Comparison of ENCODE assay signal across 1 cellular context in the genomic region with DNA sequence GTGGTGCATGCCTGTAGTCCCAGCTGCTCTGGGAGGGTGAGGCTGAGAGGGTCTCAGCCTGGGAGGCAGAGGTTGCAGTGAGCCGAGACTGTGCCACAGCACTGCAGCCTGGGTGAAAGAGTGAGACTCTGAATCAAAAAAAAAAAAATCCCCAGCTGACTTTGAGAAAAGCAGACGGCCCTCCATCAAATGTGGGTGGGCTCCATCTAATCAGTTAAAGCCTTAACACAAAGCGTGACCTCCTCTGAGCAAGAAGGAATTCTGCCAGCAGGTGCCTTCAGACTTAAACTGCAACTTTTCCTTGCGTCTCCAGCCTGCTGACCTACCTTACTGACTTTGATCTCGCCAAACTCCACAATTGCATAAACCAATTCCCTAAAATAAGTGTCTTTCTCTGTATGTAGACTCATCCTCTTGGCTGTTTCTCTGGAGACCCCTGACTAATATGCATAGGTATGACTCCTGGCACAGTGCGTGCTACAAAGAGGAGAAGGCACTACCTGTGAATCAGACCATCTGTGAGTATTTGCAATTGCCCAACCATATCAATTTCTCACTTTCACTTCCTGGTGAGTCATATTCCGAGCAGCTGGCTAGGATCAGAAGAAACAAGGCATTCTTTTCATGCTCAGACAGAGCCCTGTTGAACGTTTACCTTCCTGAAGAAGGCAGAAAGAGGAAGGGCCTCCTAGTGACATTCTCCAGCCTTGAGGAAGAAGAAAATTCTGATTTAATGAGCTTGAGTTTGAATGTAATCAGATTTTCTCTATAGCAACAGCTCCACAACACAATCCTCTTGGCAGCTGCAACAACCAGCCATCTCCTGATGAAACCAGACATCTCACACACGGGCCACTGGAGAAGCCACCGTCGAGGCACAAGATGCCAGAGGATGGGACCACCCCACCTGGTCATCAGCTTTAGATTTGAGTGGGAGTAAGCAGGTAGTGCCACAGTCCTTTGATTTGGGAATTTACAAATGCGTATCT.
TF ChIP-seq lines count a peak whose summit lies in the region.

No MANE protein-coding gene starts in this region.

TF ChIP-seq in HepG2, 621 proteins besides CTCF, POLR2A, EP300 and RAD21 (continued from another document and continues in another):
- no peak; the same call in 1 of the 2 replicates for TF ChIP-seq RERE (CRISPR knock-in tag; IDR thresholded peaks at IDR 0.05; ENCODE audit: low read depth)
- no peak for TF ChIP-seq ZNF143 (CRISPR knock-in tag; IDR thresholded peaks at IDR 0.05)
- TF ChIP-seq SIN3A (IDR thresholded peaks at IDR 0.05; ENCODE audit: borderline replicate concordance, low read depth, low read length): no peak
- no peak for TF ChIP-seq ZNF7 (CRISPR knock-in tag; IDR thresholded peaks at IDR 0.05)
- TF ChIP-seq ZNF577 (CRISPR knock-in tag; IDR thresholded peaks at IDR 0.05; ENCODE audit: borderline replicate concordance, low read depth): no peak
- TF ChIP-seq ZNF557 (CRISPR knock-in tag; IDR thresholded peaks at IDR 0.05): no peak
- TF ChIP-seq ZNF20 (CRISPR knock-in tag; IDR thresholded peaks at IDR 0.05): no peak
- no peak for TF ChIP-seq ZNF564 (CRISPR knock-in tag; IDR thresholded peaks at IDR 0.05)
- no peak for TF ChIP-seq MTA3 (CRISPR knock-in tag; IDR thresholded peaks at IDR 0.05)
- TF ChIP-seq ZBTB42 (CRISPR knock-in tag; IDR thresholded peaks at IDR 0.05): no peak
- no peak for TF ChIP-seq STAG1 (CRISPR knock-in tag; IDR thresholded peaks at IDR 0.05)
- no peak for TF ChIP-seq HOXA5 (CRISPR knock-in tag; IDR thresholded peaks at IDR 0.05)
- TF ChIP-seq ZNF460 (CRISPR knock-in tag; IDR thresholded peaks at IDR 0.05; ENCODE audit: borderline replicate concordance): no peak
- no peak for TF ChIP-seq YEATS4 (CRISPR knock-in tag; IDR thresholded peaks at IDR 0.05; ENCODE audit: borderline replicate concordance)
- TF ChIP-seq MBD4 (IDR thresholded peaks at IDR 0.05; ENCODE audit: borderline replicate concordance, low read length): no peak
- TF ChIP-seq JARID2 (CRISPR knock-in tag; IDR thresholded peaks at IDR 0.05; ENCODE audit: insufficient replicate concordance): no peak
- TF ChIP-seq ZNF549 (CRISPR knock-in tag; IDR thresholded peaks at IDR 0.05): no peak
- peak; percentile 85 for TF ChIP-seq NCOA2 (CRISPR knock-in tag; IDR thresholded peaks at IDR 0.05)
- peak; percentile 39; the same call in 1 of the 2 replicates for TF ChIP-seq GATA4 (IDR thresholded peaks at IDR 0.05; ENCODE audit: borderline replicate concordance, low read depth)
- TF ChIP-seq AKAP8 (CRISPR knock-in tag; IDR thresholded peaks at IDR 0.05): no peak
- 0 out of 2 replicates have a peak, but pooled peaks have one; percentile 18 for TF ChIP-seq FOXJ3 (CRISPR knock-in tag; IDR thresholded peaks at IDR 0.05; ENCODE audit: borderline replicate concordance)
- no peak for TF ChIP-seq U2AF2 (IDR thresholded peaks at IDR 0.05; ENCODE audit: low read depth, low read length)
- no peak for TF ChIP-seq ZNF639 (CRISPR knock-in tag; conservative IDR thresholded peaks at IDR 0.05)
- TF ChIP-seq SKI (IDR thresholded peaks at IDR 0.05; ENCODE audit: partially characterized antibody): peak; percentile 78
- TF ChIP-seq ZNF614 (CRISPR knock-in tag; IDR thresholded peaks at IDR 0.05; ENCODE audit: borderline replicate concordance): peak; percentile 73; the same call in 1 of the 2 replicates
- no peak for TF ChIP-seq ATF7-NPFF (CRISPR knock-in tag; IDR thresholded peaks at IDR 0.05; ENCODE audit: low read depth)
- peak; percentile 74; the same call in 1 of the 2 replicates for TF ChIP-seq SMAD3 (CRISPR knock-in tag; IDR thresholded peaks at IDR 0.05)
- TF ChIP-seq ZNF644 (CRISPR knock-in tag; IDR thresholded peaks at IDR 0.05; ENCODE audit: low read depth): peak; percentile 65; the same call in 1 of the 2 replicates
- peak; percentile 56; the same call in 1 of the 2 replicates for TF ChIP-seq FOXO1 (CRISPR knock-in tag; IDR thresholded peaks at IDR 0.05)
- TF ChIP-seq SRSF1 (optimal IDR thresholded peaks at IDR 0.05; ENCODE audit: low read depth, low read length): no peak
- TF ChIP-seq, protein P1, sequence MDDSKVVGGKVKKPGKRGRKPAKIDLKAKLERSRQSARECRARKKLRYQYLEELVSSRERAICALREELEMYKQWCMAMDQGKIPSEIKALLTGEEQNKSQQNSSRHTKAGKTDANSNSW (CRISPR knock-in tag; IDR thresholded peaks at IDR 0.05; ENCODE audit: borderline replicate concordance): no peak
- TF ChIP-seq SP140L (CRISPR knock-in tag; IDR thresholded peaks at IDR 0.05; ENCODE audit: borderline replicate concordance): no peak
- TF ChIP-seq PRPF4 (IDR thresholded peaks at IDR 0.05; ENCODE audit: low read depth, low read length, poor library complexity, severe bottlenecking): no peak
- TF ChIP-seq ZFY (CRISPR knock-in tag; IDR thresholded peaks at IDR 0.05): no peak
- no peak for TF ChIP-seq ZBTB20 (CRISPR knock-in tag; IDR thresholded peaks at IDR 0.05; ENCODE audit: borderline replicate concordance, low read depth)
- TF ChIP-seq HNRNPH1 (optimal IDR thresholded peaks at IDR 0.05; ENCODE audit: low read depth, low read length): no peak
- peak; percentile 25; the same call in 1 of the 2 replicates for TF ChIP-seq TFDP1 (CRISPR knock-in tag; IDR thresholded peaks at IDR 0.05; ENCODE audit: borderline replicate concordance)
- TF ChIP-seq CCAR2 (optimal IDR thresholded peaks at IDR 0.05; ENCODE audit: low read depth, low read length): no peak
- TF ChIP-seq ZNF646 (CRISPR knock-in tag; IDR thresholded peaks at IDR 0.05): no peak
- TF ChIP-seq NFE2L1 (CRISPR knock-in tag; IDR thresholded peaks at IDR 0.05; ENCODE audit: borderline replicate concordance): no peak
- peak; percentile 95 for TF ChIP-seq JUND (CRISPR knock-in tag; IDR thresholded peaks at IDR 0.05)
- TF ChIP-seq, protein P2, sequence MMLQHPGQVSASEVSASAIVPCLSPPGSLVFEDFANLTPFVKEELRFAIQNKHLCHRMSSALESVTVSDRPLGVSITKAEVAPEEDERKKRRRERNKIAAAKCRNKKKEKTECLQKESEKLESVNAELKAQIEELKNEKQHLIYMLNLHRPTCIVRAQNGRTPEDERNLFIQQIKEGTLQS (CRISPR knock-in tag; IDR thresholded peaks at IDR 0.05): peak; percentile 97
- no peak for TF ChIP-seq ZNF567 (CRISPR knock-in tag; IDR thresholded peaks at IDR 0.05; ENCODE audit: borderline replicate concordance)
- no peak for TF ChIP-seq XRCC5 (optimal IDR thresholded peaks at IDR 0.05; ENCODE audit: low read length)
- TF ChIP-seq ZNF512 (CRISPR knock-in tag; IDR thresholded peaks at IDR 0.05): no peak
